Comparison of ENCODE assay signal across 28 cellular contexts in genomic region chr2:66070717-66071602, GRCh38.
DNase-seq lines count a peak whose midpoint lies in the region; ATAC-seq lines count a peak whose summit lies in the region.
"Had no signal": no experiment of that assay in that cellular context is flagged by ENCODE, and none has a peak within 500 bp of the region (broad histone marks: within the 10 kb centered on the region; RNA-seq: fewer than 3 reads in every experiment).

No MANE protein-coding gene starts in this region.

- H3K4me3 ChIP-seq in stomach smooth muscle (ENCODE audit: low read length in 2 of 2): peak overlapping the region; percentile 56 to 65
- H3K4me3 ChIP-seq: adrenal gland, GM23248, right atrium auricular region, SJCRH30 had no signal

- no peaks in the 10 kb centered on the region for H3K27me3 ChIP-seq in stomach smooth muscle (ENCODE audit: control insufficient read depth in 1 of 2, insufficient read depth in 2 of 2, low read length in 2 of 2)
- H3K27me3 ChIP-seq: adrenal gland, right atrium auricular region, SJCRH30 had no signal

- no peaks in the 10 kb centered on the region for H3K36me3 ChIP-seq in stomach smooth muscle (ENCODE audit: control insufficient read depth in 2 of 2, insufficient read depth in 2 of 2, low read length in 2 of 2)
- H3K36me3 ChIP-seq: adrenal gland, right atrium auricular region, SJCRH30 had no signal

- ATAC-seq in HG02970 (IDR thresholded peaks at IDR 0.05; ENCODE audit: low FRiP score, unreplicated experiment): no peak
- ATAC-seq: left lobe of liver had no signal

- H3K9me3 ChIP-seq in stomach smooth muscle (ENCODE audit: control insufficient read depth in 2 of 2, low read length in 2 of 2): no peaks in the 10 kb centered on the region
- H3K9me3 ChIP-seq: adrenal gland, right atrium auricular region, SJCRH30 had no signal

- H3K27ac ChIP-seq in stomach smooth muscle (ENCODE audit: low read length): no peak overlapping the region
- H3K27ac ChIP-seq: adrenal gland, C4-2B, GM23248, right atrium auricular region, SJCRH30 had no signal

- DNase-seq in NCI-H1105 (lab: John Stamatoyannopoulos, UW): peak; percentile 29
- peak; percentile 15 for DNase-seq in NCI-H748 (lab: John Stamatoyannopoulos, UW; ENCODE audit: unreplicated experiment)
- DNase-seq in left kidney (ENCODE audit: low read depth, low spot score): peak; percentile 89
- no peak for DNase-seq in activated CD4-positive, CD25-positive, alpha-beta regulatory T cell (lab: John Stamatoyannopoulos, UW)
- no peak for DNase-seq in DMS 273 treated with DMSO at 0.1 percent for 48 hours (lab: John Stamatoyannopoulos, UW)
- DNase-seq in COLO829 (ENCODE audit: low spot score): no peak
- DNase-seq: activated CD4-positive, alpha-beta T cell treated with anti-CD3 and anti-CD28 coated beads for 1 hour; activated CD8-positive, alpha-beta memory T cell treated with anti-CD3 and anti-CD28 coated beads for 24 hours; activated naive CD4-positive, alpha-beta T cell; activated T-cell treated with anti-CD3 and anti-CD28 coated beads, Interleukin-2, amount 50 U/mL, for 1 hour; adrenal gland; erythroblast; foreskin fibroblast; GM23248; mesenchymal stem cell; MV-4-11; naive B cell; NCI-H2029 treated with DMSO at 0.1 percent for 48 hours; NCI-H446 treated with DMSO at 0.1 percent for 48 hours; occipital lobe; SJCRH30; stimulated activated CD4-positive, alpha-beta T cell treated with anti-CD3 and anti-CD28 coated beads, Interleukin-4, amount 100 ng/mL, for 4 hours; stimulated activated naive CD4-positive, alpha-beta T cell had no signal

- peak overlapping the region; percentile 6 to 21 for H3K9ac ChIP-seq in stomach smooth muscle (ENCODE audit: low read length in 2 of 2)
- H3K9ac ChIP-seq: GM23248 had no signal

- H3K4me1 ChIP-seq in stomach smooth muscle (ENCODE audit: control insufficient read depth, insufficient read depth, low read length): peaks cover 9% of the 10 kb centered on the region
- H3K4me1 ChIP-seq: adrenal gland, right atrium auricular region, SJCRH30 had no signal

Comparison
In these comparisons a context has a peak if more than half of its experiments do, and no peak if none do; other contexts are left out.
1. DNase-seq: peak in NCI-H1105 (single experiment), NCI-H748 (single experiment) and left kidney (single experiment); none in activated CD4-positive, CD25-positive, alpha-beta regulatory T cell (0 of 4), DMS 273 treated with DMSO at 0.1 percent for 48 hours (single experiment) and COLO829 (single experiment).